Comparison of ENCODE assay signal across 8 cellular contexts in the genomic region with DNA sequence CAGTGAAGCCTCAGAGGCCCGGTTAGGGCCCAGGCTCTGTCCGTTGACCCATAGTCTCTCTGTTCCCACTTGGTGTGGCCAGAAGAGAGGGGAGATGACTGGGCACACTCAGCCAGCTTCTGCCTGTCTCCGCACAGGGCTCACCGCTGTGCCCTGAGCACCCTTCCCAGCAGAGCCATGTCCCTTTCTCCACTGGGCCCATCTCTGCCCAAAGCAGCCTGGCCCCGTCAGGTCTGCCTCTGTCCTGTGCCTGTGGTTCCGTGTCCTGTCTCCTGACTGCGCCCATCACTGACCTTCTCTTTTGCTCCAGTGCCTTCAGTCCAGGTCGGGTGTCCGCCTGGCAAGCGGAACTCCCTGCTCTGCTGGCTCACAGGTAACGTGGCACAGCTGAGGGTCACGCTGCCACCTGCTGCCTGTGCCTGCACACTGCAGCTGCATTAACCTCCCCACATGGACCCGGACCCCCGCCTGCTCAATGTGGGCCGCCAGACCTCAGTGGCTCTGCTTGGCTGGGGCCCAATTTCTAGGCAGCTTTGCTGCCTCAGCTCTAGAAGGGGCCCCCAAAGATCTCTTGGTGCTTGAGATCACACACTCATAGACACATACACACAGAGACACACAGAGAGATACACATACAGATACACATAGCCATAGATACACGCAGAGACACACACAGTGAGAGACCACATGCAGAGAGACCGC. TPM values are rescaled to one million over a fixed set of nuclear protein-coding genes. Genes with fewer than 3 reads are reported as not detected.
DNase-seq lines count a peak whose midpoint lies in the region; ATAC-seq and TF ChIP-seq lines count a peak whose summit lies in the region.

No MANE protein-coding gene starts in this region.

- H3K9me3 ChIP-seq in heart right ventricle, result no peaks in the 10 kb centered on the region

- no peaks in the 10 kb centered on the region for H3K27me3 ChIP-seq in heart right ventricle

- POLR2A ChIA-PET in activated naive CD8-positive, alpha-beta T cell treated with anti-CD3 and anti-CD28 coated beads, Interleukin-2, amount 10 ng/mL, durations not matched to agents 7 days and 5 days (lab: Charles Lee), result interaction anchor here (0.6 to 0.9 kb wide), 2 partner anchors 20 to 57 kb away, joined by 4 to 9 read pairs; a partner anchor contains a TSS

- peaks cover 0 to 81% (median 35%) of the 10 kb centered on the region in 9 donors for H3K36me3 ChIP-seq in heart right ventricle

- no peaks in the 10 kb centered on the region for H3K9me3 Mint-ChIP-seq in activated naive CD8-positive, alpha-beta T cell treated with anti-CD3 and anti-CD28 coated beads, Interleukin-2, amount 10 ng/mL, durations not matched to agents 7 days and 5 days

- H3K27ac Mint-ChIP-seq in activated naive CD8-positive, alpha-beta T cell treated with anti-CD3 and anti-CD28 coated beads, Interleukin-2, amount 10 ng/mL, durations not matched to agents 7 days and 5 days, result no peak overlapping the region

- intact Hi-C loops in heart right ventricle (cut with DNase I), result loop anchor here in 4 of 10 donors (5.0 kb wide), 1 partner anchor 39 kb away; a partner anchor contains a TSS

- no peak overlapping the region for H3K4me3 Mint-ChIP-seq in activated naive CD8-positive, alpha-beta T cell treated with anti-CD3 and anti-CD28 coated beads, Interleukin-2, amount 10 ng/mL, durations not matched to agents 7 days and 5 days

- no peaks in the 10 kb centered on the region for H3K27me3 Mint-ChIP-seq in activated naive CD8-positive, alpha-beta T cell treated with anti-CD3 and anti-CD28 coated beads, Interleukin-2, amount 10 ng/mL, durations not matched to agents 7 days and 5 days

- peak; percentile 67 to 88 (median 83) for TF ChIP-seq CTCF in heart right ventricle (IDR thresholded peaks at IDR 0.05)
- TF ChIP-seq CTCF in retinal pigment epithelial cell (conservative IDR thresholded peaks at IDR 0.05; ENCODE audit: low read depth, low read length), result peak; percentile 93

- H3K4me1 Mint-ChIP-seq in activated naive CD8-positive, alpha-beta T cell treated with anti-CD3 and anti-CD28 coated beads, Interleukin-2, amount 10 ng/mL, durations not matched to agents 7 days and 5 days, result no peaks in the 10 kb centered on the region

- WGBS in heart right ventricle, 2 donors, result 53 to 56% methylated on average over 17 of the region's 17 CpGs

- H3K4me3 ChIP-seq in heart right ventricle, result no peak overlapping the region
- H3K4me3 ChIP-seq in retinal pigment epithelial cell (ENCODE audit: low read length), result no peak overlapping the region

- ATAC-seq in GM19351 (IDR thresholded peaks at IDR 0.05; ENCODE audit: unreplicated experiment) (peak; percentile 89), SK-N-SH treated with all-trans-retinoic acid at 6 μM for 48 hours (peak; percentile 96), heart right ventricle (peak; percentile 85 to 92 (median 90))
- peak; percentile 88 for ATAC-seq in activated naive CD8-positive, alpha-beta T cell treated with anti-CD3 and anti-CD28 coated beads, Interleukin-2, amount 10 ng/mL, durations not matched to agents 7 days and 5 days (ENCODE audit: low read depth)

- H3K27ac ChIP-seq in heart right ventricle, result peak overlapping the region in 1 of 10 donors; percentile 10

- DNase-seq in COLO668 (lab: John Stamatoyannopoulos, UW; ENCODE audit: unreplicated experiment) (peak; percentile 64), HT-29 (ENCODE audit: low spot score) (peak; percentile 81), heart right ventricle (peak; percentile 64 to 75), retinal pigment epithelial cell (ENCODE audit: low read depth) (no peak), MV-4-11 (lab: John Stamatoyannopoulos, UW) (no peak)
- peak; percentile 75 for DNase-seq in activated naive CD8-positive, alpha-beta T cell treated with anti-CD3 and anti-CD28 coated beads, Interleukin-2, amount 10 ng/mL, durations not matched to agents 7 days and 5 days

- no peaks in the 10 kb centered on the region for H3K36me3 Mint-ChIP-seq in activated naive CD8-positive, alpha-beta T cell treated with anti-CD3 and anti-CD28 coated beads, Interleukin-2, amount 10 ng/mL, durations not matched to agents 7 days and 5 days

- peaks cover 0 to 6% (median 4%) of the 10 kb centered on the region in 9 donors for H3K4me1 ChIP-seq in heart right ventricle

TF ChIP-seq in SK-N-SH treated with all-trans-retinoic acid at 6 μM for 48 hours, 23 proteins besides CTCF, POLR2A, EP300 and RAD21:
- TF ChIP-seq ISL1 (CRISPR knock-in tag; IDR thresholded peaks at IDR 0.05), result no peak
- TF ChIP-seq, protein P1, sequence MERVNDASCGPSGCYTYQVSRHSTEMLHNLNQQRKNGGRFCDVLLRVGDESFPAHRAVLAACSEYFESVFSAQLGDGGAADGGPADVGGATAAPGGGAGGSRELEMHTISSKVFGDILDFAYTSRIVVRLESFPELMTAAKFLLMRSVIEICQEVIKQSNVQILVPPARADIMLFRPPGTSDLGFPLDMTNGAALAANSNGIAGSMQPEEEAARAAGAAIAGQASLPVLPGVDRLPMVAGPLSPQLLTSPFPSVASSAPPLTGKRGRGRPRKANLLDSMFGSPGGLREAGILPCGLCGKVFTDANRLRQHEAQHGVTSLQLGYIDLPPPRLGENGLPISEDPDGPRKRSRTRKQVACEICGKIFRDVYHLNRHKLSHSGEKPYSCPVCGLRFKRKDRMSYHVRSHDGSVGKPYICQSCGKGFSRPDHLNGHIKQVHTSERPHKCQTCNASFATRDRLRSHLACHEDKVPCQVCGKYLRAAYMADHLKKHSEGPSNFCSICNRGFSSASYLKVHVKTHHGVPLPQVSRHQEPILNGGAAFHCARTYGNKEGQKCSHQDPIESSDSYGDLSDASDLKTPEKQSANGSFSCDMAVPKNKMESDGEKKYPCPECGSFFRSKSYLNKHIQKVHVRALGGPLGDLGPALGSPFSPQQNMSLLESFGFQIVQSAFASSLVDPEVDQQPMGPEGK (CRISPR knock-in tag; IDR thresholded peaks at IDR 0.05; ENCODE audit: borderline replicate concordance), result no peak
- TF ChIP-seq ZFP3 (CRISPR knock-in tag; IDR thresholded peaks at IDR 0.05), result no peak
- no peak for TF ChIP-seq RARB (CRISPR knock-in tag; IDR thresholded peaks at IDR 0.05)
- no peak for TF ChIP-seq TOX (CRISPR knock-in tag; IDR thresholded peaks at IDR 0.05; ENCODE audit: borderline replicate concordance)
- TF ChIP-seq PPARA (CRISPR knock-in tag; IDR thresholded peaks at IDR 0.05; ENCODE audit: borderline replicate concordance), result no peak
- TF ChIP-seq BACH2 (CRISPR knock-in tag; IDR thresholded peaks at IDR 0.05; ENCODE audit: borderline replicate concordance), result no peak
- TF ChIP-seq, protein P2, sequence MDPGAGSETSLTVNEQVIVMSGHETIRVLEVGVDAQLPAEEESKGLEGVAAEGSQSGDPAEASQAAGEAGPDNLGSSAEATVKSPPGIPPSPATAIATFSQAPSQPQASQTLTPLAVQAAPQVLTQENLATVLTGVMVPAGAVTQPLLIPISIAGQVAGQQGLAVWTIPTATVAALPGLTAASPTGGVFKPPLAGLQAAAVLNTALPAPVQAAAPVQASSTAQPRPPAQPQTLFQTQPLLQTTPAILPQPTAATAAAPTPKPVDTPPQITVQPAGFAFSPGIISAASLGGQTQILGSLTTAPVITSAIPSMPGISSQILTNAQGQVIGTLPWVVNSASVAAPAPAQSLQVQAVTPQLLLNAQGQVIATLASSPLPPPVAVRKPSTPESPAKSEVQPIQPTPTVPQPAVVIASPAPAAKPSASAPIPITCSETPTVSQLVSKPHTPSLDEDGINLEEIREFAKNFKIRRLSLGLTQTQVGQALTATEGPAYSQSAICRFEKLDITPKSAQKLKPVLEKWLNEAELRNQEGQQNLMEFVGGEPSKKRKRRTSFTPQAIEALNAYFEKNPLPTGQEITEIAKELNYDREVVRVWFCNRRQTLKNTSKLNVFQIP (CRISPR knock-in tag; IDR thresholded peaks at IDR 0.05; ENCODE audit: borderline replicate concordance, low read depth), result no peak
- no peak for TF ChIP-seq ESRRG (CRISPR knock-in tag; IDR thresholded peaks at IDR 0.05)
- TF ChIP-seq OSR1 (CRISPR knock-in tag; IDR thresholded peaks at IDR 0.05), result no peak
TF ChIP-seq in SK-N-SH treated with all-trans-retinoic acid at 6 μM for 48 hours: peak in this region for 0.

RNA-seq across cellular contexts. Expression of a gene that starts 15.2 kb away (rescaled TPM):
- 21.2 and 24.9 TPM in 2 replicates for total RNA-seq in HT-29 (2014; rRNA removed; shearing (Covaris generic))
- 10 to 100 TPM; 34.6 to 34.7 TPM for total RNA-seq in activated naive CD8-positive, alpha-beta T cell treated with anti-CD3 and anti-CD28 coated beads, Interleukin-2, amount 10 ng/mL, durations not matched to agents 7 days and 5 days
- total RNA-seq in heart right ventricle, result 10 to 100 TPM in 8 of 10 donors, 1 to 10 TPM in 2; 7.4 to 18.3 (median 13.8) TPM
- 1 to 10 TPM; 4.0 to 8.3 TPM for polyA plus RNA-seq in heart right ventricle

RNA-seq across cellular contexts. Expression of a gene that starts 40.2 kb away (rescaled TPM):
- 10.3 and 11.9 TPM in 2 replicates for total RNA-seq in HT-29 (2014; rRNA removed; shearing (Covaris generic))
- total RNA-seq in activated naive CD8-positive, alpha-beta T cell treated with anti-CD3 and anti-CD28 coated beads, Interleukin-2, amount 10 ng/mL, durations not matched to agents 7 days and 5 days, result 1 to 10 TPM; 6.9 to 7.9 TPM
- total RNA-seq in heart right ventricle, result 10 to 100 TPM; 19.1 to 59.7 (median 34.8) TPM
- polyA plus RNA-seq in heart right ventricle, result 10 to 100 TPM in 1 of 2 donors, 1 to 10 TPM in 1; 4.3 to 10.1 TPM

RNA-seq across cellular contexts. Expression of a gene that starts 42.9 kb away (rescaled TPM):
- total RNA-seq in HT-29 (2014; rRNA removed; shearing (Covaris generic)), result 3.5 and 4.1 TPM in 2 replicates
- 10 to 100 TPM; 16.5 to 17.8 TPM for total RNA-seq in activated naive CD8-positive, alpha-beta T cell treated with anti-CD3 and anti-CD28 coated beads, Interleukin-2, amount 10 ng/mL, durations not matched to agents 7 days and 5 days
- total RNA-seq in heart right ventricle, result 10 to 100 TPM in 7 of 10 donors, 1 to 10 TPM in 3; 2.6 to 40.0 (median 14.5) TPM
- polyA plus RNA-seq in heart right ventricle, result 10 to 100 TPM in 1 of 2 donors, under 1 TPM in 1; 0.96 to 17.9 TPM

RNA-seq across cellular contexts. Expression of a gene that starts 56.9 kb away (rescaled TPM):
- 26.8 and 31.7 TPM in 2 replicates for total RNA-seq in HT-29 (2014; rRNA removed; shearing (Covaris generic))
- total RNA-seq in activated naive CD8-positive, alpha-beta T cell treated with anti-CD3 and anti-CD28 coated beads, Interleukin-2, amount 10 ng/mL, durations not matched to agents 7 days and 5 days, result 10 to 100 TPM; 31.2 to 33.9 TPM
- 10 to 100 TPM; 14.2 to 19.2 (median 15.9) TPM for total RNA-seq in heart right ventricle
- polyA plus RNA-seq in heart right ventricle, result 10 to 100 TPM; 18.7 to 26.5 TPM

Comparison
In these comparisons a context has a peak if more than half of its experiments do, and no peak if none do; other contexts are left out.
1. DNase-seq: peak in COLO668 (single experiment), HT-29 (single experiment), activated naive CD8-positive, alpha-beta T cell treated with anti-CD3 and anti-CD28 coated beads, Interleukin-2, amount 10 ng/mL, durations not matched to agents 7 days and 5 days (single experiment) and heart right ventricle (2 of 2); none in retinal pigment epithelial cell (single experiment) and MV-4-11 (single experiment).
2. Peak in every context shown above with its lines, with median percentiles within 50 percentile points of each other: ATAC-seq.